Comparison of ENCODE assay signal across 15 cellular contexts in genomic region chr5:177505075-177505474, GRCh38. TPM values are rescaled to one million over a fixed set of nuclear protein-coding genes. Genes with fewer than 3 reads are reported as not detected.
DNase-seq lines count a peak whose midpoint lies in the region; ATAC-seq and TF ChIP-seq lines count a peak whose summit lies in the region.
"Had no signal": no experiment of that assay in that cellular context is flagged by ENCODE, and none has a peak within 500 bp of the region (broad histone marks: within the 10 kb centered on the region; RNA-seq: fewer than 3 reads in every experiment).

No MANE protein-coding gene starts in this region.

- TF ChIP-seq CTCF in SU-DHL-6 (IDR thresholded peaks at IDR 0.05; ENCODE audit: insufficient read depth, low read length, poor library complexity, severe bottlenecking) (no peak), neutrophil (IDR thresholded peaks at IDR 0.05) (no peak)

- H3K79me2 ChIP-seq in SU-DHL-6 (ENCODE audit: insufficient read depth, low read length): peaks cover 20% of the 10 kb centered on the region; the same call in 1 of the 2 replicates

- no peak overlapping the region for H3K4me3 Mint-ChIP-seq in activated CD8-positive, alpha-beta T cell treated with anti-CD3 and anti-CD28 coated beads, Interleukin-2, amount 10 ng/mL, durations not matched to agents 7 days and 5 days
- H3K4me3 Mint-ChIP-seq: CD8-positive, alpha-beta memory T cell had no signal

- TF ChIP-seq POLR2A in GM18505 (IDR thresholded peaks at IDR 0.05; ENCODE audit: borderline replicate concordance, extremely low read depth, insufficient read depth, insufficient read length): peak; percentile 11

- H3K36me3 Mint-ChIP-seq in activated CD8-positive, alpha-beta T cell treated with anti-CD3 and anti-CD28 coated beads, Interleukin-2, amount 10 ng/mL, durations not matched to agents 7 days and 5 days (ENCODE audit: low read depth): no peaks in the 10 kb centered on the region

- no peaks in the 10 kb centered on the region for H3K9me3 ChIP-seq in BLaER1 treated with 17β-estradiol and CSF1 and Interleukin-3, amounts not matched to agents 10 nM and 100 nM (replicated peaks in 1 of 11)
- no peaks in the 10 kb centered on the region for H3K9me3 ChIP-seq in SU-DHL-6 (ENCODE audit: insufficient read depth, low read length)
- no peaks in the 10 kb centered on the region for H3K9me3 ChIP-seq in neutrophil
- H3K9me3 ChIP-seq: BE2C, Caco-2 had no signal

- H3K4me3 ChIP-seq in BLaER1 treated with 17β-estradiol and CSF1 and Interleukin-3, amounts not matched to agents 10 nM and 100 nM: no peak overlapping the region; a peak in 1 of 20 replicates
- H3K4me3 ChIP-seq in SU-DHL-6 (ENCODE audit: insufficient read depth, low read length, poor library complexity, severe bottlenecking) (no peak overlapping the region), neutrophil (ENCODE audit: low read depth in 1 of 2, low read length in 1 of 2) (no peak overlapping the region)

- peak overlapping the region in 9 of 11 experiments; percentile 21 to 66 (median 45); a peak in 18 of 22 replicates for H3K9ac ChIP-seq in BLaER1 treated with 17β-estradiol and CSF1 and Interleukin-3, amounts not matched to agents 10 nM and 100 nM
- no peak overlapping the region for H3K9ac ChIP-seq in SU-DHL-6 (ENCODE audit: low read length)

- peaks cover 34% of the 10 kb centered on the region for H3F3A ChIP-seq in SU-DHL-6 (ENCODE audit: insufficient read depth)

- H3K4me1 ChIP-seq in BLaER1 treated with 17β-estradiol and CSF1 and Interleukin-3, amounts not matched to agents 10 nM and 100 nM: peaks cover 74 to 86% (median 79%) of the 10 kb centered on the region in 10 experiments
- peaks cover 53 to 65% of the 10 kb centered on the region in 2 experiments for H3K4me1 ChIP-seq in neutrophil (ENCODE audit: control insufficient read depth in 1 of 2, insufficient read depth in 1 of 2, low read depth in 1 of 2, low read length in 1 of 2)
- H3K4me1 ChIP-seq: Caco-2 had no signal

- H3K27me3 Mint-ChIP-seq in activated CD8-positive, alpha-beta T cell treated with anti-CD3 and anti-CD28 coated beads, Interleukin-2, amount 10 ng/mL, durations not matched to agents 7 days and 5 days (ENCODE audit: low read depth): no peaks in the 10 kb centered on the region
- H3K27me3 Mint-ChIP-seq: CD8-positive, alpha-beta memory T cell had no signal

- H3K27me3 ChIP-seq in BLaER1 treated with 17β-estradiol and CSF1 and Interleukin-3, amounts not matched to agents 10 nM and 100 nM: peaks cover 0 to 6% (median 0%) of the 10 kb centered on the region in 11 experiments; a peak in 1 of 22 replicates
- H3K27me3 ChIP-seq in SU-DHL-6 (ENCODE audit: low read length) (no peaks in the 10 kb centered on the region), neutrophil (no peaks in the 10 kb centered on the region)
- H3K27me3 ChIP-seq: BE2C had no signal

- H3K27ac Mint-ChIP-seq in activated CD8-positive, alpha-beta T cell treated with anti-CD3 and anti-CD28 coated beads, Interleukin-2, amount 10 ng/mL, durations not matched to agents 7 days and 5 days: no peak overlapping the region
- H3K27ac Mint-ChIP-seq: CD8-positive, alpha-beta memory T cell had no signal

- ATAC-seq in GM18505 (IDR thresholded peaks at IDR 0.05; ENCODE audit: unreplicated experiment): no peak
- no peak for ATAC-seq in GM21825 (IDR thresholded peaks at IDR 0.05; ENCODE audit: unreplicated experiment)
- ATAC-seq in activated CD8-positive, alpha-beta T cell treated with anti-CD3 and anti-CD28 coated beads, Interleukin-2, amount 10 ng/mL, durations not matched to agents 7 days and 5 days: no peak

- peaks cover 58 to 87% (median 65%) of the 10 kb centered on the region in 11 experiments for H4K20me1 ChIP-seq in BLaER1 treated with 17β-estradiol and CSF1 and Interleukin-3, amounts not matched to agents 10 nM and 100 nM
- H4K20me1 ChIP-seq in SU-DHL-6 (ENCODE audit: low read depth, low read length): no peaks in the 10 kb centered on the region

- H3K9me3 Mint-ChIP-seq in activated CD8-positive, alpha-beta T cell treated with anti-CD3 and anti-CD28 coated beads, Interleukin-2, amount 10 ng/mL, durations not matched to agents 7 days and 5 days (ENCODE audit: insufficient read depth): no peaks in the 10 kb centered on the region
- H3K9me3 Mint-ChIP-seq: CD8-positive, alpha-beta memory T cell had no signal

- H3K36me3 ChIP-seq in BLaER1 treated with 17β-estradiol and CSF1 and Interleukin-3, amounts not matched to agents 10 nM and 100 nM: peaks cover 49 to 64% (median 56%) of the 10 kb centered on the region in 11 experiments
- H3K36me3 ChIP-seq in SU-DHL-6 (ENCODE audit: low read length) (peaks cover 5% of the 10 kb centered on the region), neutrophil (peaks cover 72% of the 10 kb centered on the region)

- peak overlapping the region; percentile 94 to 100 (median 99) for H3K4me2 ChIP-seq in BLaER1 treated with 17β-estradiol and CSF1 and Interleukin-3, amounts not matched to agents 10 nM and 100 nM
- no peak overlapping the region for H3K4me2 ChIP-seq in SU-DHL-6 (ENCODE audit: low read depth, low read length, poor library complexity, severe bottlenecking)

- no peak for DNase-seq in activated CD8-positive, alpha-beta T cell treated with anti-CD3 and anti-CD28 coated beads, Interleukin-2, amount 10 ng/mL, durations not matched to agents 7 days and 5 days
- no peak for DNase-seq in pons (ENCODE audit: low spot score)
- no peak for DNase-seq in stimulated activated CD8-positive, alpha-beta memory T cell treated with anti-CD3 and anti-CD28 coated beads, Interleukin-4, amount 100 ng/mL, for 48 hours
- DNase-seq: BE2C, Caco-2, DND-41, GF-D8, HCEC 1CT had no signal

- H3K4me1 Mint-ChIP-seq in activated CD8-positive, alpha-beta T cell treated with anti-CD3 and anti-CD28 coated beads, Interleukin-2, amount 10 ng/mL, durations not matched to agents 7 days and 5 days (ENCODE audit: low read depth): peaks cover 15% of the 10 kb centered on the region

- no peaks in the 10 kb centered on the region for H3K9me2 ChIP-seq in SU-DHL-6 (replicated peaks; ENCODE audit: insufficient read depth, low read length)

- H2AFZ ChIP-seq in SU-DHL-6 (ENCODE audit: low read depth, low read length, severe bottlenecking): no peak overlapping the region

- CTCF ChIA-PET in activated CD8-positive, alpha-beta T cell treated with anti-CD3 and anti-CD28 coated beads, Interleukin-2, amount 10 ng/mL, durations not matched to agents 7 days and 5 days (lab: Charles Lee): interaction anchor here (0.7 to 4.8 kb wide), 4 partner anchors 48 to 115 kb away, joined by 3 to 23 read pairs (median 8); no protein-coding TSS in a partner anchor

- POLR2A ChIA-PET in activated CD8-positive, alpha-beta T cell treated with anti-CD3 and anti-CD28 coated beads, Interleukin-2, amount 10 ng/mL, durations not matched to agents 7 days and 5 days (lab: Charles Lee): no interaction called here

- H3K27ac ChIP-seq in BLaER1 treated with 17β-estradiol and CSF1 and Interleukin-3, amounts not matched to agents 10 nM and 100 nM: peak overlapping the region in 5 of 11 experiments; percentile 18 to 61 (median 49); a peak in 8 of 22 replicates
- H3K27ac ChIP-seq in SU-DHL-6 (ENCODE audit: low read depth, low read length) (peak overlapping the region; percentile 41), neutrophil (peak overlapping the region; percentile 75)
- H3K27ac ChIP-seq: HL-60 had no signal

RNA-seq across cellular contexts. Expression of gene DOK3, which starts 4.6 kb away (rescaled TPM):
- 1 to 10 TPM; 7.3 to 7.8 TPM for total RNA-seq in activated CD8-positive, alpha-beta T cell treated with anti-CD3 and anti-CD28 coated beads, Interleukin-2, amount 10 ng/mL, durations not matched to agents 7 days and 5 days

RNA-seq across cellular contexts. Expression of gene PDLIM7, which starts 7.7 kb away (rescaled TPM):
- 10 to 100 TPM; 62.5 to 67.3 TPM for total RNA-seq in activated CD8-positive, alpha-beta T cell treated with anti-CD3 and anti-CD28 coated beads, Interleukin-2, amount 10 ng/mL, durations not matched to agents 7 days and 5 days

RNA-seq across cellular contexts. Expression of gene DDX41, which starts 11.7 kb away (rescaled TPM):
- 100 to 1,000 TPM; 135 to 149 TPM for total RNA-seq in activated CD8-positive, alpha-beta T cell treated with anti-CD3 and anti-CD28 coated beads, Interleukin-2, amount 10 ng/mL, durations not matched to agents 7 days and 5 days

RNA-seq across cellular contexts. Expression of gene DBN1, which starts 31.6 kb away (rescaled TPM):
- 100 to 1,000 TPM in 1 of 2 experiments, 10 to 100 TPM in 1; 92.9 to 104 TPM for total RNA-seq in activated CD8-positive, alpha-beta T cell treated with anti-CD3 and anti-CD28 coated beads, Interleukin-2, amount 10 ng/mL, durations not matched to agents 7 days and 5 days

RNA-seq across cellular contexts. Expression of gene FAM193B, which starts 49.3 kb away (rescaled TPM):
- 100 to 1,000 TPM in 1 of 2 experiments, 10 to 100 TPM in 1; 95.8 to 105 TPM for total RNA-seq in activated CD8-positive, alpha-beta T cell treated with anti-CD3 and anti-CD28 coated beads, Interleukin-2, amount 10 ng/mL, durations not matched to agents 7 days and 5 days
